Comparison of ENCODE assay signal across 15 cellular contexts in the genomic region with DNA sequence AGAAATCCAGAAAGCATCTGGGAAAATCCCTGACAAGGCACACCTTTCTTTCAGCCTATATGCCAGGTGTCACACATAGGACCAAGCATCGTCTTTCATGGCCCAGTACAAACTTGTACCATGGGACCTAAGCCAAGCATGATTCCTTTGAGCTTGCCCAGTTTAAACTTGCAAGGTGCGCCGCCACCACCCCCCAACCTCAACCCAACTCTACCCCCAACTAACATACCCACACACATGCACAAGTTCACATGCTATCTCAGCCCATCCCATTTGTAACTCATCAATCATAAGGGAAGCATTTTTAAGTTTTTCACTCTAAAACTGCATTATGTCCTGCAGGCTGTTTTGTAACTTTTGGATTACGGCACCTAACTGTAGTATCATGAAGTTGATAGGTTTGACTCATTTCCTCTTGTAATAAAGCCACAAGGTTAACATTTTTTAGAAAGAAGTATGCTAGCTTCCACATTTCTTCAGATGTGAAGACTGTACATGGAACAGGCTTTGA.
DNase-seq lines count a peak whose midpoint lies in the region; ATAC-seq, FAIRE-seq and TF ChIP-seq lines count a peak whose summit lies in the region.
"Had no signal": no experiment of that assay in that cellular context is flagged by ENCODE, and none has a peak within 500 bp of the region (broad histone marks: within the 10 kb centered on the region; RNA-seq: fewer than 3 reads in every experiment).

No MANE protein-coding gene starts in this region.

- ATAC-seq in stimulated activated naive CD8-positive, alpha-beta T cell treated with anti-CD3 and anti-CD28 coated beads, Interleukin-15, amount 100 ng/mL, for 72 hours, result no peak

- no peak overlapping the region for H3K4me3 ChIP-seq in AG04450 (ENCODE audit: low read depth, low read length)
- H3K4me3 ChIP-seq in foreskin fibroblast (ENCODE audit: low read depth in 1 of 2, low read length in 2 of 2), result no peak overlapping the region

- peaks cover 15% of the 10 kb centered on the region for H3K27me3 Mint-ChIP-seq in stimulated activated naive CD8-positive, alpha-beta T cell treated with anti-CD3 and anti-CD28 coated beads, Interleukin-15, amount 100 ng/mL, for 72 hours
- H3K27me3 Mint-ChIP-seq: activated CD4-positive, alpha-beta memory T cell treated with anti-CD3 and anti-CD28 coated beads, Interleukin-2, amount 10 ng/mL, durations not matched to agents 7 days and 5 days; B cell had no signal

- H3K27me3 ChIP-seq in AG04450 (ENCODE audit: control insufficient read depth, insufficient read depth, low read length), result no peaks in the 10 kb centered on the region

- H3K9me3 ChIP-seq in AG04450 (ENCODE audit: control insufficient read depth, insufficient read depth, low read length), result no peaks in the 10 kb centered on the region

- TF ChIP-seq CTCF in AG04450 (IDR thresholded peaks at IDR 0.05; ENCODE audit: low read depth, low read length) (no peak), VCaP (conservative IDR thresholded peaks at IDR 0.05) (no peak), foreskin fibroblast (IDR thresholded peaks at IDR 0.05; ENCODE audit: low read depth, low read length) (no peak)

- no peaks in the 10 kb centered on the region for H3K4me1 Mint-ChIP-seq in stimulated activated naive CD8-positive, alpha-beta T cell treated with anti-CD3 and anti-CD28 coated beads, Interleukin-15, amount 100 ng/mL, for 72 hours
- H3K4me1 Mint-ChIP-seq: activated CD4-positive, alpha-beta memory T cell treated with anti-CD3 and anti-CD28 coated beads, Interleukin-2, amount 10 ng/mL, durations not matched to agents 7 days and 5 days; B cell had no signal

- no peak overlapping the region for H3K4me3 Mint-ChIP-seq in stimulated activated naive CD8-positive, alpha-beta T cell treated with anti-CD3 and anti-CD28 coated beads, Interleukin-15, amount 100 ng/mL, for 72 hours
- H3K4me3 Mint-ChIP-seq: activated CD4-positive, alpha-beta memory T cell treated with anti-CD3 and anti-CD28 coated beads, Interleukin-2, amount 10 ng/mL, durations not matched to agents 7 days and 5 days; B cell had no signal

- H3K27ac ChIP-seq in AG04450 (ENCODE audit: low read depth, low read length) (peak overlapping the region; percentile 49), VCaP (peak overlapping the region; percentile 66; the same call in 1 of the 2 replicates)
- H3K27ac ChIP-seq: parathyroid adenoma had no signal

- no peak for FAIRE-seq in GM12891 (lab: Jason Lieb, UNC)

- no peaks in the 10 kb centered on the region for H3K9me3 Mint-ChIP-seq in stimulated activated naive CD8-positive, alpha-beta T cell treated with anti-CD3 and anti-CD28 coated beads, Interleukin-15, amount 100 ng/mL, for 72 hours
- H3K9me3 Mint-ChIP-seq: activated CD4-positive, alpha-beta memory T cell treated with anti-CD3 and anti-CD28 coated beads, Interleukin-2, amount 10 ng/mL, durations not matched to agents 7 days and 5 days had no signal

- no peak overlapping the region for H3K27ac Mint-ChIP-seq in stimulated activated naive CD8-positive, alpha-beta T cell treated with anti-CD3 and anti-CD28 coated beads, Interleukin-15, amount 100 ng/mL, for 72 hours
- H3K27ac Mint-ChIP-seq: activated CD4-positive, alpha-beta memory T cell treated with anti-CD3 and anti-CD28 coated beads, Interleukin-2, amount 10 ng/mL, durations not matched to agents 7 days and 5 days; B cell had no signal

- POLR2A ChIA-PET in AG04450 (lab: Yijun Ruan, JAX), result interaction anchor here (0.5 to 1.0 kb wide), 2 partner anchors 56 to 81 kb away, joined by 3 to 4 read pairs; no protein-coding TSS in a partner anchor

- DNase-seq in AG04450 (ENCODE audit: low read depth, low spot score), result peak; percentile 39
- DNase-seq in LHCN-M2 (ENCODE audit: low read depth), result peak; percentile 71
- peak; percentile 65 to 83 for DNase-seq in foreskin fibroblast
- no peak for DNase-seq in stimulated activated CD4-positive, alpha-beta T cell treated with anti-CD3 and anti-CD28 coated beads, Interleukin-4, amount 100 ng/mL, for 1 hour
- DNase-seq in stimulated activated naive CD8-positive, alpha-beta T cell treated with anti-CD3 and anti-CD28 coated beads, Interleukin-15, amount 100 ng/mL, for 72 hours, result no peak
- no peak for DNase-seq in stimulated activated CD4-positive, alpha-beta T cell treated with anti-CD3 and anti-CD28 coated beads, Interleukin-15, amount 100 ng/mL, for 24 hours
- DNase-seq in GM12891 (ENCODE audit: insufficient read length, low spot score), result no peak
- DNase-seq: activated CD4-positive, alpha-beta memory T cell treated with anti-CD3 and anti-CD28 coated beads, Interleukin-2, amount 10 ng/mL, durations not matched to agents 7 days and 5 days; activated effector memory CD4-positive, alpha-beta T cell treated with anti-CD3 and anti-CD28 coated beads, Interleukin-2, amount 50 U/mL, for 16 hours; cerebellar nuclear complex; MM.1S; NCI-H345 had no signal

- CTCF ChIA-PET in AG04450 (lab: Charles Lee), result interaction anchor here (0.7 kb wide), 1 partner anchor 72 kb away, joined by 4 read pairs; no protein-coding TSS in a partner anchor

- TF ChIP-seq POLR2A in GM12891 (IDR thresholded peaks at IDR 0.05; ENCODE audit: low read depth, low read length), result no peak

TF ChIP-seq in GM12891, 5 proteins besides CTCF, POLR2A, EP300 and RAD21:
- no peak for TF ChIP-seq TAF1 (IDR thresholded peaks at IDR 0.05; ENCODE audit: low read depth, low read length)
- TF ChIP-seq PAX5 (IDR thresholded peaks at IDR 0.05; ENCODE audit: insufficient read depth, low read length, severe bottlenecking), result no peak
- no peak for TF ChIP-seq SPI1 (IDR thresholded peaks at IDR 0.05; ENCODE audit: low read depth, low read length)
- TF ChIP-seq POU2F2 (IDR thresholded peaks at IDR 0.05; ENCODE audit: low read depth, low read length), result no peak
- no peak for TF ChIP-seq POLR2AphosphoS5 (IDR thresholded peaks at IDR 0.05; ENCODE audit: low read depth, low read length)
TF ChIP-seq in GM12891: peak in this region for 0.

Comparison
In these comparisons a context has a peak if more than half of its experiments do, and no peak if none do; other contexts are left out.
1. DNase-seq: peak in AG04450 (single experiment), LHCN-M2 (single experiment) and foreskin fibroblast (2 of 2); none in stimulated activated CD4-positive, alpha-beta T cell treated with anti-CD3 and anti-CD28 coated beads, Interleukin-4, amount 100 ng/mL, for 1 hour (single experiment), stimulated activated naive CD8-positive, alpha-beta T cell treated with anti-CD3 and anti-CD28 coated beads, Interleukin-15, amount 100 ng/mL, for 72 hours (0 of 2), stimulated activated CD4-positive, alpha-beta T cell treated with anti-CD3 and anti-CD28 coated beads, Interleukin-15, amount 100 ng/mL, for 24 hours (single experiment) and GM12891 (single experiment).